ENCODE assay signal across 2 cellular contexts in the genomic region with DNA sequence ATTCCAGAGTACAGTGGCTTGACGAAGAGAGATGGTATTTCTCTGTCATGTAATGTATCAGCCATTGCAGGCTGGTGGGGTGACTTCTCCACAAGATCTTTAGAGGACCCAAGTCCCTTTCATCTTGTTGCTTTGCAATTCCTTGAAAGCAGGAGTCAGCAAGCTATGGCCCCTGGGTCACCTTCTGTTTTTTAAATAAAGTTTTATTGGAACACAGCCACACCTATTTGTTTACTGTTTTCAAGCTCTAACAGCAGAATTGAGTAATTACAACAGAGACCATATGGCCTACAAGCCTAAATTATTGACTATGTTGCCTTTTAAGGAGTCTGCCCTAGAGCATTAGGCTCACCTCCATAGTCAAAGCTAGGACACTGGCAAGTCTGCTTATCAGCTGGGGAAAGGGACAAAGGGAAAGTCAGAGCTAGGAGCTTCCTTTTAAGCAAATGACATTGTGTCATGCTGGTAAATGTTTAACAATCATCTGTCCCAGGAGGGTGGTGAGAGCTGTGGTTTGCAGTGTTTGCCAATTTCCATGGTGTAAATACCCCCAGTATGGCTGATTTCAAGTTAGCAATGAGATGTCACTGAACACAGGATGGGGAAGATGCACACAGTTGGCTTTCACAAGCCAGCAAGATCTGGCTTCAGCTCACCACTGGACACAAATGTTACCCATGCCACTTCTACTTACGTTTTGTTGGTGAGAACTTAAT.
TF ChIP-seq lines count a peak whose summit lies in the region.

No MANE protein-coding gene starts in this region.

TF ChIP-seq in HepG2, 621 proteins besides CTCF, POLR2A, EP300 and RAD21:
- TF ChIP-seq, protein P1, sequence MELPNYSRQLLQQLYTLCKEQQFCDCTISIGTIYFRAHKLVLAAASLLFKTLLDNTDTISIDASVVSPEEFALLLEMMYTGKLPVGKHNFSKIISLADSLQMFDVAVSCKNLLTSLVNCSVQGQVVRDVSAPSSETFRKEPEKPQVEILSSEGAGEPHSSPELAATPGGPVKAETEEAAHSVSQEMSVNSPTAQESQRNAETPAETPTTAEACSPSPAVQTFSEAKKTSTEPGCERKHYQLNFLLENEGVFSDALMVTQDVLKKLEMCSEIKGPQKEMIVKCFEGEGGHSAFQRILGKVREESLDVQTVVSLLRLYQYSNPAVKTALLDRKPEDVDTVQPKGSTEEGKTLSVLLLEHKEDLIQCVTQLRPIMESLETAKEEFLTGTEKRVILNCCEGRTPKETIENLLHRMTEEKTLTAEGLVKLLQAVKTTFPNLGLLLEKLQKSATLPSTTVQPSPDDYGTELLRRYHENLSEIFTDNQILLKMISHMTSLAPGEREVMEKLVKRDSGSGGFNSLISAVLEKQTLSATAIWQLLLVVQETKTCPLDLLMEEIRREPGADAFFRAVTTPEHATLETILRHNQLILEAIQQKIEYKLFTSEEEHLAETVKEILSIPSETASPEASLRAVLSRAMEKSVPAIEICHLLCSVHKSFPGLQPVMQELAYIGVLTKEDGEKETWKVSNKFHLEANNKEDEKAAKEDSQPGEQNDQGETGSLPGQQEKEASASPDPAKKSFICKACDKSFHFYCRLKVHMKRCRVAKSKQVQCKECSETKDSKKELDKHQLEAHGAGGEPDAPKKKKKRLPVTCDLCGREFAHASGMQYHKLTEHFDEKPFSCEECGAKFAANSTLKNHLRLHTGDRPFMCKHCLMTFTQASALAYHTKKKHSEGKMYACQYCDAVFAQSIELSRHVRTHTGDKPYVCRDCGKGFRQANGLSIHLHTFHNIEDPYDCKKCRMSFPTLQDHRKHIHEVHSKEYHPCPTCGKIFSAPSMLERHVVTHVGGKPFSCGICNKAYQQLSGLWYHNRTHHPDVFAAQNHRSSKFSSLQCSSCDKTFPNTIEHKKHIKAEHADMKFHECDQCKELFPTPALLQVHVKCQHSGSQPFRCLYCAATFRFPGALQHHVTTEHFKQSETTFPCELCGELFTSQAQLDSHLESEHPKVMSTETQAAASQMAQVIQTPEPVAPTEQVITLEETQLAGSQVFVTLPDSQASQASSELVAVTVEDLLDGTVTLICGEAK (IDR thresholded peaks at IDR 0.05): peak; percentile 65
- TF ChIP-seq, protein P1 (CRISPR knock-in tag; IDR thresholded peaks at IDR 0.05): peak; percentile 92
- no peak for TF ChIP-seq MXD4 (CRISPR knock-in tag; IDR thresholded peaks at IDR 0.05)

TF ChIP-seq in K562, 482 proteins besides CTCF, POLR2A, EP300 and RAD21:
- TF ChIP-seq, protein P1 (IDR thresholded peaks at IDR 0.05): peak; percentile 83
- TF ChIP-seq, protein P1 (CRISPR knock-in tag; IDR thresholded peaks at IDR 0.05): peak; percentile 38; the same call in 1 of the 2 replicates
- no peak for TF ChIP-seq HES1 (IDR thresholded peaks at IDR 0.05; ENCODE audit: low read depth)
